In the genomic region with DNA sequence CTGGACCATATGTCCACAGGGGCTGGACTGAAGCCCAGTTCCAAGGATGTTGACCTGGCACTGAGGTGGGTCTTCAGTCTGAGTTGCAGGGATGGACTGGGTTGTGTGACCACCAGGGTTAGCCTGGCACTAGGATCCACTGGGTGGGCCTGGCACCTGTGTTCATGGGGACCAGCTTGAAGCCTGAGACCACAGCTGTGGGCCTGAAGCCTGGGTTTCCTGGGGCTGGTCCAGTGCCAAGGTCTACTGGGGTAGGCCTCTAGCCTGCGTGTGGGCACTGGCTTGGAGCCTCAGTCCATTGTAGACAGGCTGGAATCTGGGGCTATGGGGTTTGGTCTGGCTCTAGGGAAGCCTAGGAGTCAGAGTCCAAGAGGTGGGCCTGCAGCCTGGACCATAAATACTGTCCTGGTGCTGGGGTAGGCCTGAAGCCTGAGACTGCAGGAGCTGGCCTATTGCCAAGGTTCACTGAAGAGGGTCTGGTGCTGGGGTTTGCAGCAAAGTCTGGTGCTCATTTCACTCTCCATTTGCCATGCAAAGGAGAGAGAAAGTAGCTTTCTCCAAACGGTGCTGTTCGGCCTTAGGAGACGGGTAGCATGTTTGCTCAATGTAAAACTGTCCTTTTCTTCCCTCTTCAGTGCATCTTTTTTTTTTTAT, we compare ENCODE assay signal across 1 cellular context.
TF ChIP-seq lines count a peak whose summit lies in the region.

No MANE protein-coding gene starts in this region.

TF ChIP-seq in K562, 482 proteins besides CTCF, POLR2A, EP300 and RAD21:
- TF ChIP-seq CSDE1 (IDR thresholded peaks at IDR 0.05) (no peak), NFIC (IDR thresholded peaks at IDR 0.05) (peak; percentile 91), ZNF75A (CRISPR knock-in tag; IDR thresholded peaks at IDR 0.05) (no peak)
